ENCODE assay signal across 16 cellular contexts in the genomic region with DNA sequence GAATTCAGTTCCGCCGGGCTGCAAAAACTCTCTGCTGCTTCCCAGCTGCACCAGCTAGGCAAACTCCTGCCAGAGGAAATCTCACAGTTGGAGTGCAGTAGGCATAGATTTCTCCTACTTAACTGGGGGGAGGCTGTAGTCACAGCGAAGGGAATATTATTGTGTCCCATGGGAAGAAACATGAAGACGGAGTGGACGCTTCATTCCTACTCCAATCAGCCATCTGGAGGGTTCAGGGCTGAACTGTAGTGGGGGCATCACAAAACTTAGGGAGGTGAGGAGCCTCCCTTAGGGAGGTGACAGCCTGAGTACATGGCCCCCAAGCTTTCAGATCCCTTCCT. TPM values are rescaled to one million over a fixed set of nuclear protein-coding genes. Genes with fewer than 3 reads are reported as not detected.
DNase-seq lines count a peak whose midpoint lies in the region; ATAC-seq and TF ChIP-seq lines count a peak whose summit lies in the region.
"Had no signal": no experiment of that assay in that cellular context is flagged by ENCODE, and none has a peak within 500 bp of the region (broad histone marks: within the 10 kb centered on the region; RNA-seq: fewer than 3 reads in every experiment).

No MANE protein-coding gene starts in this region.

- intact Hi-C loops in PC-3 (cut with micrococcal nuclease), result no loop called here

- no peak overlapping the region for H2AFZ ChIP-seq in PC-3 (ENCODE audit: low read length)

- H3K4me1 ChIP-seq in PC-3 (ENCODE audit: insufficient read depth, low read length) (peaks cover 33% of the 10 kb centered on the region), esophagus (ENCODE audit: control insufficient read depth in 2 of 2, insufficient read depth in 2 of 2, low read length in 1 of 2) (peaks cover 7 to 9% of the 10 kb centered on the region in 2 donors), skeletal muscle tissue (ENCODE audit: control insufficient read depth in 3 of 3, insufficient read depth in 3 of 3, low read length in 3 of 3) (peaks cover 21 to 36% (median 34%) of the 10 kb centered on the region in 3 donors)

- no peaks in the 10 kb centered on the region for H4K20me1 ChIP-seq in PC-3 (ENCODE audit: low read length)

- H3K4me3 ChIP-seq in PC-3 (ENCODE audit: low read length) (no peak overlapping the region), esophagus (ENCODE audit: low read depth in 1 of 2, low read length in 2 of 2) (no peak overlapping the region), skeletal muscle tissue (ENCODE audit: low read length in 3 of 3) (no peak overlapping the region), foreskin fibroblast (ENCODE audit: low read depth in 1 of 2, low read length in 2 of 2) (no peak overlapping the region)

- no peak for TF ChIP-seq CTCF in PC-3 (conservative IDR thresholded peaks at IDR 0.05; ENCODE audit: low read depth, low read length)
- TF ChIP-seq CTCF in foreskin fibroblast (IDR thresholded peaks at IDR 0.05; ENCODE audit: low read depth, low read length), result no peak

- peak overlapping the region; percentile 17; the same call in 1 of the 2 replicates for H3K4me2 ChIP-seq in PC-3 (ENCODE audit: low read length)

- POLR2A ChIA-PET in PC-3 (lab: Charles Lee; ENCODE audit: unreplicated experiment), result no interaction called here

- H3K27ac ChIP-seq in PC-3 (ENCODE audit: low read length), result peak overlapping the region; percentile 93
- peak overlapping the region; percentile 66 to 91 for H3K27ac ChIP-seq in esophagus (ENCODE audit: low read depth in 2 of 2, low read length in 1 of 2)
- peak overlapping the region; percentile 33 for H3K27ac ChIP-seq in skeletal muscle tissue (ENCODE audit: low read depth, low read length)

- no peaks in the 10 kb centered on the region for H3K79me2 ChIP-seq in PC-3 (ENCODE audit: low read length)

- DNase-seq in H4 (ENCODE audit: low spot score), result peak; percentile 28
- no peak for DNase-seq in PC-3
- DNase-seq in foreskin fibroblast, result no peak
- no peak for DNase-seq in 8988T
- no peak for DNase-seq in NCI-H510A treated with DMSO at 0.1 percent for 48 hours (lab: John Stamatoyannopoulos, UW)
- DNase-seq: activated CD4-positive, alpha-beta T cell treated with anti-CD3 and anti-CD28 coated beads for 1 hour; activated T-cell treated with anti-CD3 and anti-CD28 coated beads, Interleukin-2, amount 50 U/mL, for 1 hour; amygdala; H7; NCI-H2029; stimulated activated naive CD8-positive, alpha-beta T cell treated with anti-CD3 and anti-CD28 coated beads, Interleukin-15, Interleukin-2, amounts not matched to agents 100 U/mL and 50 U/mL, for 24 hours; T-cell had no signal

- CTCF ChIA-PET in PC-3 (lab: Charles Lee), result interaction anchor here (0.7 kb wide), 1 partner anchor 19 kb away, joined by 6 read pairs; no protein-coding TSS in a partner anchor

- H3K27me3 ChIP-seq in PC-3 (ENCODE audit: low read length), result no peaks in the 10 kb centered on the region
- no peaks in the 10 kb centered on the region for H3K27me3 ChIP-seq in esophagus (ENCODE audit: control insufficient read depth in 1 of 2, insufficient read depth in 2 of 2, low read length in 2 of 2)
- peaks cover 3 to 15% (median 8%) of the 10 kb centered on the region in 3 donors for H3K27me3 ChIP-seq in skeletal muscle tissue (ENCODE audit: control insufficient read depth in 3 of 3, insufficient read depth in 3 of 3, low read length in 3 of 3)

- no peaks in the 10 kb centered on the region for H3F3A ChIP-seq in PC-3 (ENCODE audit: low read length, unreplicated experiment)

- WGBS in esophagus, 2 donors, result 69 to 77% methylated on average over 5 of the region's 5 CpGs

- H3K36me3 ChIP-seq in PC-3 (ENCODE audit: low read depth, low read length) (no peaks in the 10 kb centered on the region), esophagus (ENCODE audit: control insufficient read depth in 2 of 2, insufficient read depth in 2 of 2, low read length in 1 of 2) (no peaks in the 10 kb centered on the region), skeletal muscle tissue (ENCODE audit: control insufficient read depth in 3 of 3, insufficient read depth in 3 of 3, low read length in 3 of 3) (no peaks in the 10 kb centered on the region)

- no peaks in the 10 kb centered on the region for H3K9me2 ChIP-seq in PC-3 (replicated peaks; ENCODE audit: low read length)

- no peak for ATAC-seq in PC-3
- ATAC-seq in GM21786 (IDR thresholded peaks at IDR 0.05; ENCODE audit: unreplicated experiment), result no peak
- ATAC-seq: T-cell had no signal

- H3K9ac ChIP-seq in PC-3 (ENCODE audit: low read length) (peak overlapping the region; percentile 57), skeletal muscle tissue (ENCODE audit: low read depth in 1 of 3, low read length in 3 of 3) (no peak overlapping the region)

- H3K9me3 ChIP-seq in PC-3 (ENCODE audit: low read length) (no peaks in the 10 kb centered on the region), esophagus (ENCODE audit: control insufficient read depth in 2 of 2, insufficient read depth in 1 of 2, low read depth in 1 of 2, low read length in 1 of 2) (no peaks in the 10 kb centered on the region), skeletal muscle tissue (ENCODE audit: control insufficient read depth in 3 of 3, low read length in 3 of 3) (no peaks in the 10 kb centered on the region)

- no TSS peak for BruUV-seq in PC-3 (replicated peaks; lab: Mats Ljungman, UMichigan)

RNA-seq across cellular contexts. Expression of a gene that starts 19.7 kb away (rescaled TPM):
- total RNA-seq in H4 (2014; rRNA removed; shearing (Covaris generic)), result 16.3 and 29.9 TPM in 2 replicates
- total RNA-seq in PC-3 (2014; rRNA removed) (37.2 and 50.0 TPM in 2 replicates), skeletal muscle tissue (4.7 TPM)
- 1 to 10 TPM; 1.5 to 8.4 TPM for polyA plus RNA-seq in esophagus
- total RNA-seq: G401 had no signal

Comparison
In these comparisons a context has a peak if more than half of its experiments do, and no peak if none do; other contexts are left out.
1. H3K27ac ChIP-seq: peak in every context shown above with its lines; median percentile 93 in PC-3; 78 in esophagus; 33 in skeletal muscle tissue.